Comparison of ENCODE assay signal across 2 cellular contexts in genomic region chr4:44098973-44099372, GRCh38.
A peak's percentile ranks its signal among the peaks of the same experiment; 100 is the strongest.
TF ChIP-seq lines count a peak whose summit lies in the region.

No MANE protein-coding gene starts in this region.

TF ChIP-seq in IMR-90, 13 proteins besides CTCF, POLR2A, EP300 and RAD21:
- TF ChIP-seq FOS (IDR thresholded peaks at IDR 0.05; ENCODE audit: low read depth, low read length) (no peak), MAFK (IDR thresholded peaks at IDR 0.05; ENCODE audit: low read depth, low read length) (no peak), RFX5 (IDR thresholded peaks at IDR 0.05; ENCODE audit: low read depth, low read length) (no peak), BHLHE40 (IDR thresholded peaks at IDR 0.05; ENCODE audit: low read depth, low read length) (no peak), RCOR1 (IDR thresholded peaks at IDR 0.05; ENCODE audit: insufficient replicate concordance, low read length) (no peak), SMC3 (IDR thresholded peaks at IDR 0.05; ENCODE audit: low read depth, low read length) (no peak), CEBPB (IDR thresholded peaks at IDR 0.05; ENCODE audit: low read depth, low read length) (peak; percentile 73), CHD1 (IDR thresholded peaks at IDR 0.05; ENCODE audit: low read depth, low read length) (no peak)

TF ChIP-seq in H1, 55 proteins besides CTCF, POLR2A, EP300 and RAD21:
- no peak for TF ChIP-seq ATF3 (IDR thresholded peaks at IDR 0.05; ENCODE audit: insufficient read depth, low read depth, low read length)
- no peak for TF ChIP-seq RNF2 (IDR thresholded peaks at IDR 0.05; ENCODE audit: borderline replicate concordance, low read depth, low read length, missing control alignments, poor library complexity, severe bottlenecking)
- TF ChIP-seq CEBPB (IDR thresholded peaks at IDR 0.05; ENCODE audit: low read depth, low read length) = peak; percentile 57; the same call in 1 of the 2 replicates
- no peak for TF ChIP-seq SIN3A (conservative IDR thresholded peaks at IDR 0.05 in 1 of 2, IDR thresholded peaks at IDR 0.05 in 1 of 2; ENCODE audit: low read depth in 1 of 2, low read length in 2 of 2)
